ENCODE assay signal across 8 cellular contexts in genomic region chr12:55966408-55967281, GRCh38. TPM values are rescaled to one million over a fixed set of nuclear protein-coding genes. Genes with fewer than 3 reads are reported as not detected.
DNase-seq lines count a peak whose midpoint lies in the region; FAIRE-seq and TF ChIP-seq lines count a peak whose summit lies in the region.

CDK2 (plus strand) TSS chr12:55966830; CDS start chr12:55967009, 179 bp downstream.

- peak within 1 kb of the TSS; percentile 70 for H3K27ac Mint-ChIP-seq in neural crest cell (ENCODE audit: unreplicated experiment)

- H3K36me3 ChIP-seq in ES-I3 (ENCODE audit: insufficient read depth, low read length) (no peaks in the 10 kb centered on the region), stomach (peaks cover 0 to 17% (median 14%) of the 10 kb centered on the region in 4 donors)

- TF ChIP-seq POLR2A in H54 (IDR thresholded peaks at IDR 0.05; ENCODE audit: low read depth, low read length) (peak; percentile 53; the same call in 1 of the 2 replicates), stomach (IDR thresholded peaks at IDR 0.05) (peak in 1 of 4 donors; percentile 63)

- 0 to 1% (median 0%) methylated on average over 41 to 45 of the region's 45 CpGs for WGBS in stomach, 5 donors

- peak; percentile 11 for FAIRE-seq in H54 (lab: Jason Lieb, UNC)

- H3K27me3 ChIP-seq in stomach, result no peaks in the 10 kb centered on the region

- no peaks in the 10 kb centered on the region for H3K27me3 Mint-ChIP-seq in neural crest cell (ENCODE audit: low read depth)

- H3K4me3 Mint-ChIP-seq in neural crest cell, result peak within 1 kb of the TSS; percentile 95

- H3K9me3 ChIP-seq in ES-I3 (ENCODE audit: control insufficient read depth, insufficient read depth, low read length) (no peaks in the 10 kb centered on the region), stomach (no peaks in the 10 kb centered on the region)

- TF ChIP-seq CTCF in fibroblast of villous mesenchyme (IDR thresholded peaks at IDR 0.05; ENCODE audit: insufficient read depth, low read depth, low read length), result no peak
- no peak for TF ChIP-seq CTCF in neural crest cell (conservative IDR thresholded peaks at IDR 0.05)
- no peak for TF ChIP-seq CTCF in stomach (IDR thresholded peaks at IDR 0.05)

- peak within 1 kb of the TSS; percentile 76 to 91 (median 88) for H3K27ac ChIP-seq in stomach

- H3K4me3 ChIP-seq in fibroblast of villous mesenchyme (ENCODE audit: low read depth, low read length), result peak within 1 kb of the TSS; percentile 92
- peak within 1 kb of the TSS; percentile 66 to 74 (median 74) for H3K4me3 ChIP-seq in stomach

- H3K4me1 ChIP-seq in ES-I3 (ENCODE audit: insufficient read depth, low read length), result no peaks in the 10 kb centered on the region
- H3K4me1 ChIP-seq in stomach, result peaks cover 14 to 34% (median 19%) of the 10 kb centered on the region in 4 donors

- TF ChIP-seq EP300 in stomach (IDR thresholded peaks at IDR 0.05), result no peak

- peaks cover 11% of the 10 kb centered on the region for H3K36me3 Mint-ChIP-seq in neural crest cell (ENCODE audit: low read depth)

- peaks cover 54% of the 10 kb centered on the region for H3K4me1 Mint-ChIP-seq in neural crest cell

- H3K9ac ChIP-seq in ES-I3 (ENCODE audit: low read depth, low read length), result peak within 1 kb of the TSS; percentile 97

- H3K9me3 Mint-ChIP-seq in neural crest cell, result no peaks in the 10 kb centered on the region

- intact Hi-C loops in stomach (cut with DNase I; ENCODE audit: low total_unique reads), result no loop called here

- peak; percentile 80 for DNase-seq in H54 (ENCODE audit: insufficient read length, low spot score)
- DNase-seq in LoVo (ENCODE audit: low spot score), result peak; percentile 95
- DNase-seq in SHP77 (lab: John Stamatoyannopoulos, UW), result peak; percentile 53 to 81
- DNase-seq in activated effector memory CD4-positive, alpha-beta T cell treated with anti-CD3 and anti-CD28 coated beads, Interleukin-2, amount 50 U/mL, for 16 hours, result peak; percentile 95
- DNase-seq in fibroblast of villous mesenchyme (ENCODE audit: low read depth), result peak; percentile 73
- peak; percentile 91 for DNase-seq in neural crest cell (ENCODE audit: low read depth, low spot score)
- DNase-seq in stomach, result peak; percentile 97

RNA-seq across cellular contexts. Expression of gene CDK2, which starts in this region (rescaled TPM):
- 32.2 and 51.4 TPM in 2 replicates for total RNA-seq in fibroblast of villous mesenchyme
- 125 TPM in 2 replicates for total RNA-seq in neural crest cell
- total RNA-seq in stomach, result 100 to 1,000 TPM in 1 of 5 donors, 10 to 100 TPM in 3, 1 to 10 TPM in 1; 4.1 to 124 (median 12.3) TPM
- 10 to 100 TPM; 12.5 to 18.4 (median 17.5) TPM for polyA plus RNA-seq in stomach

Comparison
In these comparisons a context has a peak if more than half of its experiments do, and no peak if none do; other contexts are left out.
1. Peak in every context shown above with its lines: DNase-seq, H3K4me3 ChIP-seq and H3K27ac ChIP-seq.